Comparison of ENCODE assay signal across 31 cellular contexts in genomic region chr14:87434011-87434410, GRCh38.
"Had no signal": no experiment of that assay in that cellular context is flagged by ENCODE, and none has a peak within 500 bp of the region (broad histone marks: within the 10 kb centered on the region; RNA-seq: fewer than 3 reads in every experiment).

No MANE protein-coding gene starts in this region.

- H3K27me3 ChIP-seq: brain microvascular endothelial cell, cardiac muscle cell, SJCRH30 had no signal

- H3K4me1 ChIP-seq: SJCRH30 had no signal

- H3K36me3 ChIP-seq: brain microvascular endothelial cell, cardiac muscle cell, SJCRH30 had no signal

- DNase-seq: activated B cell treated with CpG ODN at 0.5 μM for 24 hours; activated CD4-positive, alpha-beta T cell treated with anti-CD3 and anti-CD28 coated beads for 4 hours; activated CD4-positive, alpha-beta T cell treated with anti-CD3 and anti-CD28 coated beads, Interleukin-2, amount 50 U/mL, for 4 hours; activated CD4-positive, CD25-positive, alpha-beta regulatory T cell treated with anti-CD3 and anti-CD28 coated beads, Interleukin-2, amount 50 U/mL, for 72 hours; activated CD8-positive, alpha-beta T cell treated with anti-CD3 and anti-CD28 coated beads for 36 hours; activated effector memory CD4-positive, alpha-beta T cell treated with anti-CD3 and anti-CD28 coated beads, Interleukin-2, amount 50 U/mL, for 16 hours; activated naive CD4-positive, alpha-beta T cell; activated naive CD4-positive, alpha-beta T cell treated with anti-CD3 and anti-CD28 coated beads, Interleukin-2, amount 50 U/mL, for 16 hours; activated naive CD8-positive, alpha-beta T cell treated with anti-CD3 and anti-CD28 coated beads for 36 hours; activated T-cell treated with anti-CD3 and anti-CD28 coated beads, Interleukin-2, amount 50 U/mL, for 1 hour; activated T-cell treated with anti-CD3 and anti-CD28 coated beads, Interleukin-2, amount 50 U/mL, for 72 hours; amniotic stem cell; aorta; brain microvascular endothelial cell; Kasumi-1; KG1; MM.1S; MV-4-11; NCI-H1092; NCI-H1694; NCI-H1930; NCI-H2081 treated with DMSO at 0.1 percent for 48 hours; NCI-H226; NCI-H524 treated with DMSO at 0.1 percent for 48 hours; SHP77; SJCRH30; T1000 had no signal

- H3K4me3 ChIP-seq: cardiac muscle cell, SJCRH30, SK-N-MC had no signal

- ATAC-seq: activated CD8-positive, alpha-beta T cell treated with anti-CD3 and anti-CD28 coated beads for 36 hours; activated T-cell treated with anti-CD3 and anti-CD28 coated beads, Interleukin-2, amount 50 U/mL, for 72 hours; activated T-helper 17 cell treated with anti-CD3 and anti-CD28 coated beads, Interleukin-2, amount 50 U/mL, for 72 hours; Panc1 had no signal

- H3K27ac ChIP-seq: brain microvascular endothelial cell, cardiac muscle cell, SJCRH30, SK-N-MC had no signal
